Comparison of ENCODE assay signal across 8 cellular contexts in the genomic region with DNA sequence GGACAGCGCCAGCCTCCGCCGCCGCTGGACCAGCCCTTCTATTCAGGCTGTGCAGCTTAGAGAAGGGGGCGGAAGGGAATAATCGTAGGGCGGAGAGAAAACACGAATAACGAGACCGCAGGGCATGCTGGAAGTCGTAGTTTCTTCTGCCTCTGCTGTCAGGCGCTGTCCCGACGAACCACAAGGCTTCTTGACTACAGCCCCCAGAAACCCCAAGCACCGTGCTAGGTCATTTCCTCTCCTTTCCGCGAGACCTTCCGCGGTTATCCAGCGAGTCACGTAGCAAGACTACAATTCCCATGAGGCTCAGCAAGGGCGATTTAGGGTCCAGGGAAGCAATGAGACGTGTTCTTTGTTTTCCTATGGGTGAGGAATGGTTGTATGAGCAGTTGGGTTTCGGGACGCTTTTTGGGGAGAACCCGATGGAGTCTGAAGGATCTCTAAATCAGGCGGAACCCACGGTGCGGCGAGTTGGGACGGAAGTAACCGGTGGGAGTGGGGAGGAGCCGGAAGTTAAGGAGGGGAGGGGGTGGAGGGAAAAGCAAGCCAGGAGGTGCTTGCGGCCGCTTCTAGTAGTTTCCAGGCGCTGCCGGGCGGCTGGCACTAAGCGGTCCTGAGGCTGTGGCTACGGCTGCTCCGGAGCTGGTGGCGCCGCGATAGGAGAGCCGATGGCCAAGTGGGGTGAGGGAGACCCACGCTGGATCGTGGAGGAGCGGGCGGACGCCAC. TPM values are rescaled to one million over a fixed set of nuclear protein-coding genes. Genes with fewer than 3 reads are reported as not detected.
DNase-seq lines count a peak whose midpoint lies in the region; ATAC-seq and TF ChIP-seq lines count a peak whose summit lies in the region.

Gene AHSA1, plus strand, starts transcription at position 572 of the 727 bp plus-strand sequence. Its CDS starts 97 bp downstream, at position 669.
Gene VIPAS39, minus strand, starts transcription at position 80 of the 727 bp plus-strand sequence. CDS start 3,499 bp downstream, outside the sequence.

- TF ChIP-seq CTCF in GM06990 (IDR thresholded peaks at IDR 0.05; ENCODE audit: insufficient read depth, low read length, poor library complexity, severe bottlenecking): no peak

- H3K27ac ChIP-seq in temporal lobe (ENCODE audit: low read depth, low read length): peak within 1 kb of the TSS; percentile 99

- DNase-seq in GM06990 (ENCODE audit: extremely low read depth, insufficient read length) (peak; percentile 92), NCI-H1092 (lab: John Stamatoyannopoulos, UW) (peak; percentile 97), glomerular endothelial cell (ENCODE audit: extremely low read depth, low read depth, low spot score) (peak; percentile 99), occipital lobe (lab: John Stamatoyannopoulos, UW) (peak; percentile 97)

- H3K4me1 Mint-ChIP-seq in activated naive CD4-positive, alpha-beta T cell treated with anti-CD3 and anti-CD28 coated beads, Interleukin-2, amount 50 U/mL, for 24 hours: peaks cover 54% of the 10 kb centered on the region

- no peaks in the 10 kb centered on the region for H3K27me3 Mint-ChIP-seq in activated naive CD4-positive, alpha-beta T cell treated with anti-CD3 and anti-CD28 coated beads, Interleukin-2, amount 50 U/mL, for 24 hours

- H3K36me3 Mint-ChIP-seq in activated naive CD4-positive, alpha-beta T cell treated with anti-CD3 and anti-CD28 coated beads, Interleukin-2, amount 50 U/mL, for 24 hours: peaks cover 20% of the 10 kb centered on the region

- ATAC-seq in HG02588 (IDR thresholded peaks at IDR 0.05; ENCODE audit: unreplicated experiment) (peak; percentile 90), SK-N-SH treated with all-trans-retinoic acid at 6 μM for 48 hours (peak; percentile 96)

- peak within 1 kb of the TSS; percentile 100 for H3K27ac Mint-ChIP-seq in activated naive CD4-positive, alpha-beta T cell treated with anti-CD3 and anti-CD28 coated beads, Interleukin-2, amount 50 U/mL, for 24 hours

- no peaks in the 10 kb centered on the region for H3K27me3 ChIP-seq in GM06990 (replicated peaks; ENCODE audit: control insufficient read depth, insufficient read depth, low read length)

- no peaks in the 10 kb centered on the region for H3K9me3 Mint-ChIP-seq in activated naive CD4-positive, alpha-beta T cell treated with anti-CD3 and anti-CD28 coated beads, Interleukin-2, amount 50 U/mL, for 24 hours

- H3K4me3 ChIP-seq in GM06990 (replicated peaks; ENCODE audit: low read depth, low read length): peak within 1 kb of the TSS; percentile 100

- H3K36me3 ChIP-seq in GM06990 (ENCODE audit: control insufficient read depth, insufficient read depth, low read length): peaks cover 19% of the 10 kb centered on the region

- H3K4me3 Mint-ChIP-seq in activated naive CD4-positive, alpha-beta T cell treated with anti-CD3 and anti-CD28 coated beads, Interleukin-2, amount 50 U/mL, for 24 hours: peak within 1 kb of the TSS; percentile 100

TF ChIP-seq in SK-N-SH treated with all-trans-retinoic acid at 6 μM for 48 hours, 23 proteins besides CTCF, POLR2A, EP300 and RAD21:
- TF ChIP-seq ZC3H10 (CRISPR knock-in tag; IDR thresholded peaks at IDR 0.05) (no peak), PPARA (CRISPR knock-in tag; IDR thresholded peaks at IDR 0.05; ENCODE audit: borderline replicate concordance) (no peak), TSHZ2 (CRISPR knock-in tag; IDR thresholded peaks at IDR 0.05) (peak; percentile 85; the same call in 1 of the 2 replicates), PATZ1 (CRISPR knock-in tag; IDR thresholded peaks at IDR 0.05; ENCODE audit: borderline replicate concordance) (no peak), SNAI2 (CRISPR knock-in tag; IDR thresholded peaks at IDR 0.05) (no peak), CSDC2 (CRISPR knock-in tag; IDR thresholded peaks at IDR 0.05) (no peak)
- TF ChIP-seq, protein P1, sequence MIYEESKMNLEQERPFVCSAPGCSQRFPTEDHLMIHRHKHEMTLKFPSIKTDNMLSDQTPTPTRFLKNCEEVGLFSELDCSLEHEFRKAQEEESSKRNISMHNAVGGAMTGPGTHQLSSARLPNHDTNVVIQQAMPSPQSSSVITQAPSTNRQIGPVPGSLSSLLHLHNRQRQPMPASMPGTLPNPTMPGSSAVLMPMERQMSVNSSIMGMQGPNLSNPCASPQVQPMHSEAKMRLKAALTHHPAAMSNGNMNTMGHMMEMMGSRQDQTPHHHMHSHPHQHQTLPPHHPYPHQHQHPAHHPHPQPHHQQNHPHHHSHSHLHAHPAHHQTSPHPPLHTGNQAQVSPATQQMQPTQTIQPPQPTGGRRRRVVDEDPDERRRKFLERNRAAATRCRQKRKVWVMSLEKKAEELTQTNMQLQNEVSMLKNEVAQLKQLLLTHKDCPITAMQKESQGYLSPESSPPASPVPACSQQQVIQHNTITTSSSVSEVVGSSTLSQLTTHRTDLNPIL (CRISPR knock-in tag; IDR thresholded peaks at IDR 0.05; ENCODE audit: low read depth): no peak

RNA-seq across cellular contexts. Expression of gene AHSA1, which starts in this region (rescaled TPM):
- total RNA-seq in glomerular endothelial cell (113 and 121 TPM in 2 replicates), occipital lobe (79.1 TPM), temporal lobe (70.1 TPM)

RNA-seq across cellular contexts. Expression of gene VIPAS39, which starts in this region (rescaled TPM):
- total RNA-seq in glomerular endothelial cell (29.1 and 29.6 TPM in 2 replicates), occipital lobe (30.6 TPM), temporal lobe (22.6 TPM)

Comparison
In these comparisons a context has a peak if more than half of its experiments do, and no peak if none do; other contexts are left out.
1. Peak in every context shown above with its lines: DNase-seq, ATAC-seq, H3K4me3 ChIP-seq and H3K27ac ChIP-seq.